In the genomic region with DNA sequence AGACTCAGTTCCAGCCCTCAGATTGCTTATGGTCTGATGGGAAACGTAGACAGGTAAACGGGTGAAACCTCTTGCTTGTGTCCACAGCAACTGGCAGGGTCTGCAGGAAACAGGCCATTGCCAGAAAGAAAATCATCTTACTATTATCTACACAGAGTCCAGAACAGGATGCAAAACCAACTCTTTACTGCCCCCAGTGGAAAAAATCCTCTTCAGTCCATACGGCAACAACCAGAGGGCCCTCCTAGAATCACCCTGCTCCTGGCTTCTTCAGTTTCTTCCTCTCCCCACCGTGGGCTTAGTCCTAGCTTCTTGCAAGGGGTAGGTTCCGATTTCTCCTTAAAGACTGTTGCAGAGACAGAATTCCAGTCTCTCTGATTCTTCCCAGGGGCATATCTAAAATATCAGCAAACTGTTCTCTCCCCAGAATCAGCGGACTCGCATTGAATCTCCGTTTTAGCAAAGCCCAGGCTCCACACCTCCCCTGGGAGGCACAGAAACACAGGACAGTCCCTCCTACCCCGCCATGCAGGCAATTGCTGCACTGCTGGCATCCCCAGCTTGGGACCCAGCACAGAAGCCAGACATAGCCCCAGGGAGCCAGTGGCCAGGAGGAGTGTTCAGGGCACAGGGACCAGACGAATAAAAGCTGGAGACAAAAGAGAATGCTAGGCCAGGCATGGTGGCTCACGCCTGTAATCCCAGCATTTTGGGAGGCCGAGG, we compare ENCODE assay signal across 8 cellular contexts. TPM values are rescaled to one million over a fixed set of nuclear protein-coding genes. Genes with fewer than 3 reads are reported as not detected.
DNase-seq lines count a peak whose midpoint lies in the region; ATAC-seq and TF ChIP-seq lines count a peak whose summit lies in the region.

No MANE protein-coding gene starts in this region.

- H3K9me3 ChIP-seq in SJSA1 (replicated peaks) (no peaks in the 10 kb centered on the region), osteoblast (ENCODE audit: low read depth, low read length) (no peaks in the 10 kb centered on the region)

- H3K36me3 Mint-ChIP-seq in Calu3 (ENCODE audit: insufficient read depth, unreplicated experiment): peaks cover 5% of the 10 kb centered on the region

- no peak overlapping the region for H2AFZ ChIP-seq in osteoblast (ENCODE audit: low read length)

- H3K27ac Mint-ChIP-seq in Calu3 (ENCODE audit: unreplicated experiment): no peak overlapping the region

- TF ChIP-seq CTCF in Calu3 (IDR thresholded peaks at IDR 0.05; ENCODE audit: unreplicated experiment) (no peak), fibroblast of pulmonary artery (IDR thresholded peaks at IDR 0.05; ENCODE audit: low read length, missing control alignments) (peak; percentile 67), osteoblast (IDR thresholded peaks at IDR 0.05; ENCODE audit: extremely low read depth, low read depth, low read length) (peak; percentile 72)

- intact Hi-C loops in Calu3 (cut with micrococcal nuclease; ENCODE audit: unreplicated experiment): loop anchor here (5.0 kb wide), 1 partner anchor 290 kb away; no protein-coding TSS in a partner anchor

- no peak overlapping the region for H3K4me3 Mint-ChIP-seq in Calu3 (ENCODE audit: low read depth, unreplicated experiment)

- H3K36me3 ChIP-seq in SJSA1 (no peaks in the 10 kb centered on the region), osteoblast (ENCODE audit: insufficient read depth, low read length) (no peaks in the 10 kb centered on the region)

- peaks cover 31% of the 10 kb centered on the region for H3K4me1 Mint-ChIP-seq in Calu3 (ENCODE audit: low read depth, unreplicated experiment)

- H3K27ac ChIP-seq in SJSA1 (no peak overlapping the region), osteoblast (ENCODE audit: low read depth, low read length) (no peak overlapping the region)

- ATAC-seq in GM19395 (IDR thresholded peaks at IDR 0.05; ENCODE audit: unreplicated experiment) (peak; percentile 97), HG03558 (IDR thresholded peaks at IDR 0.05; ENCODE audit: extremely low read depth, unreplicated experiment) (peak; percentile 70)
- ATAC-seq in activated CD4-positive, CD25-positive, alpha-beta regulatory T cell treated with anti-CD3 and anti-CD28 coated beads, Interleukin-2, amount 50 U/mL, for 24 hours: no peak

- DNase-seq in Calu3: peak; percentile 13
- DNase-seq in SJSA1 (ENCODE audit: low read depth in 1 of 2, low spot score in 2 of 2): peak; percentile 49 to 55
- DNase-seq in fibroblast of pulmonary artery (ENCODE audit: low read depth): peak; percentile 80
- peak; percentile 82 for DNase-seq in osteoblast (ENCODE audit: insufficient read length, low spot score, missing footprints)
- DNase-seq in ureter (ENCODE audit: low spot score): no peak

- no peaks in the 10 kb centered on the region for H3K79me2 ChIP-seq in osteoblast (ENCODE audit: insufficient read depth, low read length)

- H4K20me1 ChIP-seq in osteoblast (ENCODE audit: insufficient read depth, low read length): no peaks in the 10 kb centered on the region

- no peak overlapping the region for H3K4me2 ChIP-seq in osteoblast (ENCODE audit: insufficient read depth, low read length)

- no TSS peak for BruUV-seq in Calu3 (replicated peaks; lab: Mats Ljungman, UMichigan)

- H3K9me3 Mint-ChIP-seq in Calu3 (ENCODE audit: low read depth, unreplicated experiment): no peaks in the 10 kb centered on the region

- H3K4me1 ChIP-seq in SJSA1 (replicated peaks) (peaks cover 25% of the 10 kb centered on the region), osteoblast (ENCODE audit: insufficient read depth, low read length) (peaks cover 23% of the 10 kb centered on the region)

- no peaks in the 10 kb centered on the region for H3K27me3 Mint-ChIP-seq in Calu3 (ENCODE audit: unreplicated experiment)

- CTCF ChIA-PET in Calu3 (lab: Charles Lee): no interaction called here

- H3K27me3 ChIP-seq in SJSA1 (replicated peaks) (no peaks in the 10 kb centered on the region), osteoblast (ENCODE audit: insufficient read depth, low read length) (no peaks in the 10 kb centered on the region)

- H3K4me3 ChIP-seq in SJSA1: no peak overlapping the region
- no peak overlapping the region for H3K4me3 ChIP-seq in fibroblast of pulmonary artery (replicated peaks; ENCODE audit: low read depth, low read length)
- no peak overlapping the region for H3K4me3 ChIP-seq in osteoblast (ENCODE audit: insufficient read depth, low read length)

RNA-seq across cellular contexts. Expression of a gene that starts 41.0 kb away (rescaled TPM):
- total RNA-seq in Calu3 (2022) (64.6 and 70.1 TPM in 2 replicates), osteoblast (33.0 and 37.6 TPM in 2 replicates), ureter (33.2 TPM)
- total RNA-seq in SJSA1 (2014; rRNA removed; shearing (Covaris generic)): 9.0 and 14.1 TPM in 2 replicates

Comparison
In these comparisons a context has a peak if more than half of its experiments do, and no peak if none do; other contexts are left out.
1. ATAC-seq: peak in GM19395 (single experiment) and HG03558 (single experiment); none in activated CD4-positive, CD25-positive, alpha-beta regulatory T cell treated with anti-CD3 and anti-CD28 coated beads, Interleukin-2, amount 50 U/mL, for 24 hours (0 of 2).